Comparison of ENCODE assay signal across 30 cellular contexts in genomic region chr3:170988378-170988777, GRCh38. TPM values are rescaled to one million over a fixed set of nuclear protein-coding genes. Genes with fewer than 3 reads are reported as not detected.
"Had no signal": no experiment of that assay in that cellular context is flagged by ENCODE, and none has a peak within 500 bp of the region (broad histone marks: within the 10 kb centered on the region; RNA-seq: fewer than 3 reads in every experiment).

No MANE protein-coding gene starts in this region.

- H3K4me3 ChIP-seq: ascending aorta, breast epithelium, cardiac muscle cell, coronary artery, esophagus muscularis mucosa, gastrocnemius medialis had no signal

- DNase-seq: activated CD4-positive, alpha-beta memory T cell treated with anti-CD3 and anti-CD28 coated beads, Interleukin-2, amount 10 ng/mL, durations not matched to agents 7 days and 5 days; activated CD4-positive, alpha-beta T cell treated with anti-CD3 and anti-CD28 coated beads for 1 hour; activated CD4-positive, alpha-beta T cell treated with anti-CD3 and anti-CD28 coated beads for 4 hours; activated CD4-positive, alpha-beta T cell treated with anti-CD3 and anti-CD28 coated beads, Interleukin-2, amount 10 ng/mL, durations not matched to agents 7 days and 5 days; activated CD4-positive, alpha-beta T cell treated with anti-CD3 and anti-CD28 coated beads, Interleukin-2, amount 50 U/mL, for 4 hours; activated CD8-positive, alpha-beta memory T cell treated with anti-CD3 and anti-CD28 coated beads, Interleukin-2, amount 50 U/mL, for 48 hours; activated gamma-delta T cell; activated naive CD4-positive, alpha-beta T cell; activated naive CD4-positive, alpha-beta T cell treated with anti-CD3 and anti-CD28 coated beads, Interleukin-2, amount 10 ng/mL, durations not matched to agents 7 days and 5 days; activated T-cell treated with anti-CD3 and anti-CD28 coated beads for 4 hours; activated T-cell treated with anti-CD3 and anti-CD28 coated beads, Interleukin-2, amount 50 U/mL, for 24 hours; activated T-cell treated with anti-CD3 and anti-CD28 coated beads, Interleukin-2, amount 50 U/mL, for 72 hours; central memory CD4-positive, alpha-beta T cell; cerebellar nuclear complex; effector CD4-positive, alpha-beta T cell; effector memory CD8-positive, alpha-beta T cell; erythroblast; foreskin keratinocyte; gastrocnemius medialis; glutamatergic neuron; T-helper 2 cell had no signal

- H3K4me1 ChIP-seq: ascending aorta, breast epithelium, esophagus muscularis mucosa, gastrocnemius medialis had no signal

- H3K9me3 ChIP-seq: gastrocnemius medialis had no signal

- ATAC-seq: activated naive CD4-positive, alpha-beta T cell treated with anti-CD3 and anti-CD28 coated beads, Interleukin-2, amount 50 U/mL, for 72 hours; activated T-cell treated with anti-CD3 and anti-CD28 coated beads, Interleukin-2, amount 50 U/mL, for 72 hours; effector memory CD8-positive, alpha-beta T cell; foreskin keratinocyte; gastrocnemius medialis had no signal

- H3K36me3 ChIP-seq: ascending aorta, breast epithelium, cardiac muscle cell, esophagus muscularis mucosa, gastrocnemius medialis had no signal

- H3K27ac ChIP-seq: ascending aorta, breast epithelium, cardiac muscle cell, coronary artery, esophagus muscularis mucosa, foreskin keratinocyte, gastrocnemius medialis, VCaP had no signal

- H3K27me3 ChIP-seq: ascending aorta, breast epithelium, cardiac muscle cell, esophagus muscularis mucosa, foreskin keratinocyte, gastrocnemius medialis had no signal

RNA-seq across cellular contexts. Expression of gene SLC2A2, which starts 38.1 kb away (rescaled TPM):
- total RNA-seq: activated CD4-positive, alpha-beta memory T cell treated with anti-CD3 and anti-CD28 coated beads, Interleukin-2, amount 10 ng/mL, durations not matched to agents 7 days and 5 days; activated CD4-positive, alpha-beta T cell treated with anti-CD3 and anti-CD28 coated beads, Interleukin-2, amount 10 ng/mL, durations not matched to agents 7 days and 5 days; activated naive CD4-positive, alpha-beta T cell treated with anti-CD3 and anti-CD28 coated beads, Interleukin-2, amount 50 U/mL, for 72 hours; activated T-cell treated with anti-CD3 and anti-CD28 coated beads, Interleukin-2, amount 50 U/mL, for 72 hours; ascending aorta; breast epithelium; cardiac muscle cell; esophagus muscularis mucosa; foreskin keratinocyte; T-helper 1 cell treated with Interleukin-12 subunit alpha and Interleukin-12 subunit beta and Interleukin-4 antibody, amounts not matched to agents 30 ng/mL and 1 ng/mL, for 36 hours; WTC11 had no signal
- polyA plus RNA-seq: cardiac muscle cell, foreskin keratinocyte had no signal
